Comparison of ENCODE assay signal across 9 cellular contexts in the genomic region with DNA sequence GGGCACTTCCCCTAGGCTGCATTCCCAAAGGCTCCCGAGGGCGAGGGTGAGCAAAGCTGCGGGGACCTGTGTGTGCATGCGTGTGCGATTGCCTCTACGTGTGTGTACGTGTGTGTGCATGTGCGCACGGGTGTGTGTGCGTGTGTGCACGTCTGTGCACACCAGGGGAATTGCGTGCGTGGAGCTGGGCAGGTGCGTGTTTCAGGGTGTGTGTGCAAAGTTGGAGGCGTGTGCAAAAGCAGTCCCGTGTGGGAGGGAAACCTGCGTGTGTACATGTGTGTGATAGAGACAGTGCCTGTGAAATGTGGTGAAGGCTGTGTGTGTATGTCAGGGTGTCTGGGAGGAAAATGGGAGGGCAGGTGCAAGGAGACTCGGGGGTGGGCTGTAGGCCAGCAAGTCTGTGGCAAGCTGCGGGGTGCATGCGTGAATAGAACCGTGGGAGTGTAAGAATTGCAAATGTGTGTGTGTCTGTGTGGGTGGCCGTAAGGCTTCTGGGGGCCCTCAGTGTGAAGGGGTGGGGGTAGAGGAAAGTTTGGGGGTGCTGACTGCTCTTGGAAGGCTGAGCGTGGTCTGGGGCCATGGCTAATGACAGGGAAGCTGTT. TPM values are rescaled to one million over a fixed set of nuclear protein-coding genes. Genes with fewer than 3 reads are reported as not detected.
DNase-seq lines count a peak whose midpoint lies in the region; ATAC-seq and TF ChIP-seq lines count a peak whose summit lies in the region.
"Had no signal": no experiment of that assay in that cellular context is flagged by ENCODE, and none has a peak within 500 bp of the region (broad histone marks: within the 10 kb centered on the region; RNA-seq: fewer than 3 reads in every experiment).

No MANE protein-coding gene starts in this region.

- H3K4me2 ChIP-seq in DOHH2 (ENCODE audit: low read length) = no peak overlapping the region

- H4K20me1 ChIP-seq in DOHH2 (ENCODE audit: control insufficient read depth, insufficient read depth, low read depth, low read length) = no peaks in the 10 kb centered on the region; the same call in 1 of the 2 replicates

- no peaks in the 10 kb centered on the region for H3K79me2 ChIP-seq in DOHH2 (ENCODE audit: control insufficient read depth, low read length)

- peaks cover 14% of the 10 kb centered on the region for H3K4me1 Mint-ChIP-seq in progenitor cell of endocrine pancreas (ENCODE audit: low read depth)

- DNase-seq in Panc1 (ENCODE audit: low read depth, low spot score) (no peak), progenitor cell of endocrine pancreas (ENCODE audit: low spot score, unreplicated experiment) (no peak), AML-193 (lab: John Stamatoyannopoulos, UW) (no peak), aorta (no peak), COR-L47 (lab: John Stamatoyannopoulos, UW) (no peak)

- H3K9me3 ChIP-seq in DOHH2 (ENCODE audit: control insufficient read depth, insufficient read depth, low read length) (no peaks in the 10 kb centered on the region), Panc1 (ENCODE audit: control insufficient read depth, insufficient read depth, low read depth, low read length) (no peaks in the 10 kb centered on the region), esophagus (ENCODE audit: control insufficient read depth in 2 of 2, insufficient read depth in 1 of 2, low read depth in 1 of 2, low read length in 1 of 2) (no peaks in the 10 kb centered on the region), aorta (ENCODE audit: control insufficient read depth, low read length) (no peaks in the 10 kb centered on the region)

- H3K4me1 ChIP-seq in DOHH2 (ENCODE audit: control insufficient read depth, low read length) = peaks cover 5% of the 10 kb centered on the region
- peaks cover 21% of the 10 kb centered on the region for H3K4me1 ChIP-seq in Panc1 (ENCODE audit: control insufficient read depth, insufficient read depth, low read length)
- H3K4me1 ChIP-seq in esophagus (ENCODE audit: control insufficient read depth in 2 of 2, insufficient read depth in 2 of 2, low read length in 1 of 2) = peaks cover 3 to 8% of the 10 kb centered on the region in 2 donors
- H3K4me1 ChIP-seq in aorta (ENCODE audit: control insufficient read depth in 1 of 2, insufficient read depth in 2 of 2, low read length in 2 of 2) = no peaks in the 10 kb centered on the region

- H3F3A ChIP-seq in DOHH2 (ENCODE audit: control insufficient read depth, insufficient read depth) = no peaks in the 10 kb centered on the region

- in situ Hi-C loops in Panc1 (cut with HindIII; ENCODE audit: low pct_unique_long_range_greater_than_20kb, low sequenced_read_pairs) = no loop called here

- H3K27me3 ChIP-seq in DOHH2 (ENCODE audit: control insufficient read depth, low read length) (peaks cover 2% of the 10 kb centered on the region; the same call in 1 of the 2 replicates), Panc1 (ENCODE audit: control insufficient read depth, insufficient read depth, low read length) (no peaks in the 10 kb centered on the region), esophagus (ENCODE audit: control insufficient read depth in 1 of 2, insufficient read depth in 2 of 2, low read length in 2 of 2) (no peaks in the 10 kb centered on the region), aorta (ENCODE audit: control insufficient read depth in 1 of 2, insufficient read depth in 2 of 2, low read length in 1 of 2) (no peaks in the 10 kb centered on the region)

- intact Hi-C loops in Panc1 (cut with micrococcal nuclease; ENCODE audit: unreplicated experiment) (loop anchor here (5.0 to 10.0 kb wide), 3 partner anchors 74 to 241 kb away; partner anchors contain the start of genes GLYR1 and UBN1), aorta (cut with DNase I) (loop anchor here in 1 of 2 donors (5.0 to 10.0 kb wide), 2 partner anchors 266 to 454 kb away; partner anchors contain the start of gene NUDT16L1)

- CTCF ChIA-PET in Panc1 (lab: Charles Lee) = interaction anchor here (0.6 to 0.8 kb wide), 2 partner anchors 59 to 67 kb away, joined by 3 read pairs; no protein-coding TSS in a partner anchor

- H3K27ac ChIP-seq in DOHH2 (ENCODE audit: low read depth, low read length) (no peak overlapping the region), Panc1 (ENCODE audit: low read length) (no peak overlapping the region), esophagus (ENCODE audit: low read depth in 2 of 2, low read length in 1 of 2) (no peak overlapping the region), aorta (ENCODE audit: low read depth in 1 of 2, low read length in 2 of 2) (no peak overlapping the region)

- H3K4me3 ChIP-seq in DOHH2 (ENCODE audit: low read length) (peak overlapping the region; percentile 23; the same call in 1 of the 2 replicates), Panc1 (ENCODE audit: low read depth in 2 of 2, low read length in 2 of 2) (peak overlapping the region; percentile 44 to 58), esophagus (ENCODE audit: low read depth in 1 of 2, low read length in 2 of 2) (peak overlapping the region; percentile 35 to 43), aorta (ENCODE audit: low read length in 2 of 2) (peak overlapping the region in 1 of 2 donors; percentile 22)

- TF ChIP-seq CTCF in DOHH2 (IDR thresholded peaks at IDR 0.05; ENCODE audit: low read depth, low read length, poor library complexity, severe bottlenecking) (no peak), Panc1 (IDR thresholded peaks at IDR 0.05) (no peak), progenitor cell of endocrine pancreas (IDR thresholded peaks at IDR 0.05; ENCODE audit: unreplicated experiment) (no peak)

- no peak for ATAC-seq in Panc1
- no peak for ATAC-seq in aorta (ENCODE audit: low FRiP score)
- ATAC-seq in HG03571 (IDR thresholded peaks at IDR 0.05; ENCODE audit: unreplicated experiment) = no peak

- H3K36me3 ChIP-seq in DOHH2 (ENCODE audit: control insufficient read depth, low read length) (no peaks in the 10 kb centered on the region), Panc1 (ENCODE audit: control insufficient read depth, insufficient read depth, low read length) (no peaks in the 10 kb centered on the region), esophagus (ENCODE audit: control insufficient read depth in 2 of 2, insufficient read depth in 2 of 2, low read length in 1 of 2) (no peaks in the 10 kb centered on the region), aorta (ENCODE audit: control insufficient read depth in 1 of 2, insufficient read depth in 2 of 2, low read length in 1 of 2) (no peaks in the 10 kb centered on the region)

- no TSS peak for BruUV-seq in Panc1 (replicated peaks; lab: Mats Ljungman, UMichigan)

- 21 to 26% methylated on average over 23 of the region's 23 CpGs for WGBS in esophagus, 2 donors
- WGBS in aorta, 2 donors = 29 to 34% methylated on average over 23 of the region's 23 CpGs

- no peaks in the 10 kb centered on the region for H3K36me3 Mint-ChIP-seq in progenitor cell of endocrine pancreas (ENCODE audit: insufficient read depth)

- H3K27me3 Mint-ChIP-seq in progenitor cell of endocrine pancreas = peaks cover 18% of the 10 kb centered on the region

- H3K4me3 Mint-ChIP-seq in progenitor cell of endocrine pancreas (ENCODE audit: low read depth) = peak overlapping the region; percentile 63

- no peaks in the 10 kb centered on the region for H3K9me3 Mint-ChIP-seq in progenitor cell of endocrine pancreas (ENCODE audit: low read depth)

- POLR2A ChIA-PET in Panc1 (lab: Charles Lee) = no interaction called here

- H3K27ac Mint-ChIP-seq in progenitor cell of endocrine pancreas = peak overlapping the region; percentile 82

- H3K9me2 ChIP-seq in DOHH2 (replicated peaks; ENCODE audit: control insufficient read depth, low read length) = no peaks in the 10 kb centered on the region

RNA-seq across cellular contexts. Expression of gene SEC14L5, which starts 0.5 kb away (rescaled TPM):
- total RNA-seq in Panc1 (2021; ENCODE audit: unreplicated experiment) (0.26 TPM), progenitor cell of endocrine pancreas (1.8 and 2.1 TPM in 2 replicates), aorta (under 1 TPM; 0.29 to 0.90 TPM)
- polyA plus RNA-seq in Panc1 (2012; ENCODE audit: insufficient read length) = 0.33 TPM
- polyA plus RNA-seq in esophagus (under 1 TPM; 0.19 to 0.49 TPM), aorta (under 1 TPM in 1 of 2 donors, not detected in 1; 0.26 TPM)

RNA-seq across cellular contexts. Expression of gene PPL, which starts 21.7 kb away (rescaled TPM):
- total RNA-seq in Panc1 (2021; ENCODE audit: unreplicated experiment) (89.4 TPM), progenitor cell of endocrine pancreas (62.7 and 64.1 TPM in 2 replicates), aorta (10 to 100 TPM; 11.9 to 22.9 TPM)
- 97.1 TPM for polyA plus RNA-seq in Panc1 (2012; ENCODE audit: insufficient read length)
- polyA plus RNA-seq in esophagus (100 to 1,000 TPM; 561 to 739 TPM), aorta (10 to 100 TPM in 1 of 2 donors, 1 to 10 TPM in 1; 5.9 to 23.9 TPM)
- total RNA-seq: mononuclear cell had no signal
